Comparison of ENCODE assay signal across 8 cellular contexts in the genomic region with DNA sequence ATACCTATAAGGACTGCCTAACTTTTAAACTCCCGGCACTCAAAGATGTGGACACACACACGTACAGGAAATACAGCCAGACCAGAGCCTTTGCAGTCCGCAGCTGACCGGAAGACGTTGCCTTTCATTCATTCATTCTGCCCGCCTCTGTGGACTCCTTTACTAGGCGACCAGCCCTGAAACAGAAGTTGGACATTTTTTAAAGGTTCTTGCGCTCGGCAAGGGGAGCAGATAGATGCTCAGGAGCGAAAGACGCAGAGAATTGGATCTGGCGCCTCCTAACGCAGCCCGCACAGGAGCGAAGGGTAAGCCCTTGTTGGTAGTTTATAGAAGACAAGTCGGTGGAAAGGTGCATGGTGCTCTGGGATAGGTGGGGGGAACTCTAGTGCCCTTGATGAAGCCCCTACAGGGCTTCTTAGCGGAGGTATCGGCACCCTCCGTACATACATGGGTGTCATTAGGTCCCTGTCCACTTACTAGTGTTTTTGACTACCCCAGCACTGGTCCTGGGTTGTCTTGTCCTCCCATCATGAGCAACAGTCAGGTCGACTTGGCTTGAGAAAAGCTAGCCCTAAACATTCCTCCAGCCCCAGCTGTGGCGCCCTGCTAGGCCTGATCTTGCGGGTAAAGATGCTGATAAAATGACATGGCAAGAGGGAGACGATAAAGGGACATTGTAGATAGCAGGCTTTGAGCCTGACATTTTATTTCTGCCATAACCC. TPM values are rescaled to one million over a fixed set of nuclear protein-coding genes. Genes with fewer than 3 reads are reported as not detected.
DNase-seq lines count a peak whose midpoint lies in the region; ATAC-seq and TF ChIP-seq lines count a peak whose summit lies in the region.

A gene (minus strand): TSS at position 65 of the 722 bp plus-strand sequence. CDS start 112 bp downstream, outside the sequence.

- peak within 1 kb of the TSS; percentile 99 for H3K27ac Mint-ChIP-seq in activated CD8-positive, alpha-beta T cell treated with anti-CD3 and anti-CD28 coated beads for 36 hours
- peak within 1 kb of the TSS; percentile 92 for H3K27ac Mint-ChIP-seq in type B pancreatic cell

- no peak for TF ChIP-seq CTCF in activated CD8-positive, alpha-beta T cell treated with anti-CD3 and anti-CD28 coated beads for 36 hours (IDR thresholded peaks at IDR 0.05)
- TF ChIP-seq CTCF in esophagus muscularis mucosa (IDR thresholded peaks at IDR 0.05), result no peak
- no peak for TF ChIP-seq CTCF in type B pancreatic cell (conservative IDR thresholded peaks at IDR 0.05)

- H3K27me3 Mint-ChIP-seq in activated CD8-positive, alpha-beta T cell treated with anti-CD3 and anti-CD28 coated beads for 36 hours, result no peaks in the 10 kb centered on the region
- H3K27me3 Mint-ChIP-seq in type B pancreatic cell, result no peaks in the 10 kb centered on the region

- H3K4me3 ChIP-seq in esophagus muscularis mucosa (peak within 1 kb of the TSS; percentile 65 to 90 (median 82)), mucosa of rectum (ENCODE audit: low read length in 2 of 2) (peak within 1 kb of the TSS; percentile 70 to 79)

- POLR2A ChIA-PET in activated CD8-positive, alpha-beta T cell treated with anti-CD3 and anti-CD28 coated beads for 36 hours (lab: Charles Lee), result interaction anchor here (0.8 to 4.0 kb wide), 7 partner anchors 8 to 46 kb away, joined by 3 to 28 read pairs (median 4); a partner anchor contains a TSS

- H3K27ac ChIP-seq in KOPT-K1 (ENCODE audit: low read depth, low read length, poor library complexity, severe bottlenecking) (peak within 1 kb of the TSS; percentile 78), esophagus muscularis mucosa (replicated peaks in 1 of 4) (peak within 1 kb of the TSS; percentile 84 to 93 (median 90)), mucosa of rectum (ENCODE audit: low read depth in 2 of 2, low read length in 2 of 2) (peak within 1 kb of the TSS; percentile 64 to 67)

- peak; percentile 51 for DNase-seq in COLO668 (lab: John Stamatoyannopoulos, UW; ENCODE audit: unreplicated experiment)
- peak; percentile 39 for DNase-seq in activated CD8-positive, alpha-beta T cell treated with anti-CD3 and anti-CD28 coated beads for 36 hours
- DNase-seq in esophagus muscularis mucosa (ENCODE audit: extremely low spot score), result no peak
- no peak for DNase-seq in type B pancreatic cell (ENCODE audit: extremely low spot score, unreplicated experiment)
- no peak for DNase-seq in Kasumi-1 (lab: John Stamatoyannopoulos, UW)

- H3K4me1 Mint-ChIP-seq in activated CD8-positive, alpha-beta T cell treated with anti-CD3 and anti-CD28 coated beads for 36 hours (ENCODE audit: low read depth), result peaks cover 36% of the 10 kb centered on the region
- H3K4me1 Mint-ChIP-seq in type B pancreatic cell (ENCODE audit: unreplicated experiment), result peaks cover 37% of the 10 kb centered on the region

- 17% methylated on average over 23 of the region's 23 CpGs for WGBS in esophagus muscularis mucosa

- TF ChIP-seq POLR2A in esophagus muscularis mucosa (IDR thresholded peaks at IDR 0.05; ENCODE audit: low read depth), result no peak

- CTCF ChIA-PET in activated CD8-positive, alpha-beta T cell treated with anti-CD3 and anti-CD28 coated beads for 36 hours (lab: Charles Lee), result interaction anchor here (0.8 to 4.4 kb wide), 7 partner anchors 8 to 213 kb away, joined by 3 to 23 read pairs (median 4); a partner anchor contains a TSS

- no peaks in the 10 kb centered on the region for H3K9me3 Mint-ChIP-seq in activated CD8-positive, alpha-beta T cell treated with anti-CD3 and anti-CD28 coated beads for 36 hours
- H3K9me3 Mint-ChIP-seq in type B pancreatic cell, result no peaks in the 10 kb centered on the region

- ATAC-seq in activated CD8-positive, alpha-beta T cell treated with anti-CD3 and anti-CD28 coated beads for 36 hours, result peak; percentile 4
- ATAC-seq in GM19324 (IDR thresholded peaks at IDR 0.05; ENCODE audit: low FRiP score, unreplicated experiment), result no peak

- H3K4me3 Mint-ChIP-seq in activated CD8-positive, alpha-beta T cell treated with anti-CD3 and anti-CD28 coated beads for 36 hours, result peak within 1 kb of the TSS; percentile 97
- H3K4me3 Mint-ChIP-seq in type B pancreatic cell, result peak within 1 kb of the TSS; percentile 96

- peak within 1 kb of the TSS; percentile 77 for H3K9ac ChIP-seq in mucosa of rectum (ENCODE audit: low read depth in 1 of 2, low read length in 2 of 2)

- TF ChIP-seq EP300 in esophagus muscularis mucosa (IDR thresholded peaks at IDR 0.05), result no peak

- no peaks in the 10 kb centered on the region for H3K36me3 Mint-ChIP-seq in activated CD8-positive, alpha-beta T cell treated with anti-CD3 and anti-CD28 coated beads for 36 hours (ENCODE audit: low read depth)
- H3K36me3 Mint-ChIP-seq in type B pancreatic cell, result no peaks in the 10 kb centered on the region

- H3K27me3 ChIP-seq in esophagus muscularis mucosa (no peaks in the 10 kb centered on the region), mucosa of rectum (ENCODE audit: control insufficient read depth in 2 of 2, insufficient read depth in 2 of 2, low read length in 2 of 2) (no peaks in the 10 kb centered on the region)

- H3K4me1 ChIP-seq in esophagus muscularis mucosa, result peaks cover 44 to 63% (median 57%) of the 10 kb centered on the region in 4 donors
- H3K4me1 ChIP-seq in mucosa of rectum (ENCODE audit: control insufficient read depth in 2 of 2, insufficient read depth in 2 of 2, low read length in 2 of 2), result peaks cover 22 to 25% of the 10 kb centered on the region in 2 donors

- intact Hi-C loops in activated CD8-positive, alpha-beta T cell treated with anti-CD3 and anti-CD28 coated beads for 36 hours (cut with micrococcal nuclease), result loop anchor here (5.0 to 10.0 kb wide), 2 partner anchors 44 to 76 kb away; no protein-coding TSS in a partner anchor
- intact Hi-C loops in esophagus muscularis mucosa (cut with DNase I), result loop anchor here (5.0 kb wide), 1 partner anchor 41 kb away; no protein-coding TSS in a partner anchor

- no peaks in the 10 kb centered on the region for H3K9me3 ChIP-seq in KOPT-K1 (ENCODE audit: insufficient read depth, low read length, poor library complexity, severe bottlenecking)
- H3K9me3 ChIP-seq in esophagus muscularis mucosa, result no peaks in the 10 kb centered on the region
- H3K9me3 ChIP-seq in mucosa of rectum (ENCODE audit: control insufficient read depth in 2 of 2, low read length in 2 of 2), result no peaks in the 10 kb centered on the region

- H3K36me3 ChIP-seq in KOPT-K1 (ENCODE audit: insufficient read depth, low read length) (peaks cover 6% of the 10 kb centered on the region; the same call in 1 of the 2 replicates), esophagus muscularis mucosa (no peaks in the 10 kb centered on the region), mucosa of rectum (ENCODE audit: control insufficient read depth in 2 of 2, insufficient read depth in 2 of 2, low read length in 2 of 2) (no peaks in the 10 kb centered on the region)

RNA-seq across cellular contexts. Expression of the gene that starts here (rescaled TPM):
- 10 to 100 TPM; 61.0 to 61.7 TPM for total RNA-seq in activated CD8-positive, alpha-beta T cell treated with anti-CD3 and anti-CD28 coated beads for 36 hours
- total RNA-seq in esophagus muscularis mucosa (10 to 100 TPM; 13.6 to 23.5 (median 20.0) TPM), type B pancreatic cell (ENCODE audit: low replicate concordance) (36.9 and 51.7 TPM in 2 replicates)

Comparison
In these comparisons a context has a peak if more than half of its experiments do, and no peak if none do; other contexts are left out.
1. DNase-seq: peak in COLO668 (single experiment) and activated CD8-positive, alpha-beta T cell treated with anti-CD3 and anti-CD28 coated beads for 36 hours (single experiment); none in esophagus muscularis mucosa (single experiment), type B pancreatic cell (single experiment) and Kasumi-1 (0 of 2).
2. Peak in every context shown above with its lines, with median percentiles within 50 percentile points of each other: H3K27ac ChIP-seq.